In the genomic region with DNA sequence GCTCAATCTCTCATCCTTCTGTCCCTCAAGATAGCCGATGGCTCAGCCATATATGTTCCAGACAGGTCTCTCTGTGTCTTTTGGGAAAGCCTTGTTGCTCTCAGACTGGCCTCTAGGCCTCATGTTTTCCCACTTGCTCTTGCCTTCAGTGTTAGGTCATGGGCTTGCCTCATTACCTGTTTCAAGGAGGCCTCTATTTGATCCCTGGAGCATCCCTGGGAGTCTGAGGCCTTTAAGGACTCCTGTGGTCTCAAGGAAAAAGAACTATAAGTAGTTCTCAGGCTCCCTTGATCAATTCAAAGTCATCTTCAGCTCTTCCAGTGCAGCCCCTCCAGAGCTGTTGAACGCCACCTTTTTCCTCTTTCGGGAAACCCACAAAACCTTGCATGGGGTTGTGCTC, we compare ENCODE assay signal across 1 cellular context.
TF ChIP-seq lines count a peak whose summit lies in the region.

No MANE protein-coding gene starts in this region.

TF ChIP-seq in WTC11, 78 proteins besides CTCF, POLR2A, EP300 and RAD21 (continued from another document):
- TF ChIP-seq, protein P1, sequence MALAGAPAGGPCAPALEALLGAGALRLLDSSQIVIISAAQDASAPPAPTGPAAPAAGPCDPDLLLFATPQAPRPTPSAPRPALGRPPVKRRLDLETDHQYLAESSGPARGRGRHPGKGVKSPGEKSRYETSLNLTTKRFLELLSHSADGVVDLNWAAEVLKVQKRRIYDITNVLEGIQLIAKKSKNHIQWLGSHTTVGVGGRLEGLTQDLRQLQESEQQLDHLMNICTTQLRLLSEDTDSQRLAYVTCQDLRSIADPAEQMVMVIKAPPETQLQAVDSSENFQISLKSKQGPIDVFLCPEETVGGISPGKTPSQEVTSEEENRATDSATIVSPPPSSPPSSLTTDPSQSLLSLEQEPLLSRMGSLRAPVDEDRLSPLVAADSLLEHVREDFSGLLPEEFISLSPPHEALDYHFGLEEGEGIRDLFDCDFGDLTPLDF (CRISPR knock-in tag; IDR thresholded peaks at IDR 0.05): no peak
- no peak for TF ChIP-seq SP1 (CRISPR knock-in tag; conservative IDR thresholded peaks at IDR 0.05)
- no peak for TF ChIP-seq TEAD1 (CRISPR knock-in tag; IDR thresholded peaks at IDR 0.05)
